ENCODE assay signal across 9 cellular contexts in the genomic region with DNA sequence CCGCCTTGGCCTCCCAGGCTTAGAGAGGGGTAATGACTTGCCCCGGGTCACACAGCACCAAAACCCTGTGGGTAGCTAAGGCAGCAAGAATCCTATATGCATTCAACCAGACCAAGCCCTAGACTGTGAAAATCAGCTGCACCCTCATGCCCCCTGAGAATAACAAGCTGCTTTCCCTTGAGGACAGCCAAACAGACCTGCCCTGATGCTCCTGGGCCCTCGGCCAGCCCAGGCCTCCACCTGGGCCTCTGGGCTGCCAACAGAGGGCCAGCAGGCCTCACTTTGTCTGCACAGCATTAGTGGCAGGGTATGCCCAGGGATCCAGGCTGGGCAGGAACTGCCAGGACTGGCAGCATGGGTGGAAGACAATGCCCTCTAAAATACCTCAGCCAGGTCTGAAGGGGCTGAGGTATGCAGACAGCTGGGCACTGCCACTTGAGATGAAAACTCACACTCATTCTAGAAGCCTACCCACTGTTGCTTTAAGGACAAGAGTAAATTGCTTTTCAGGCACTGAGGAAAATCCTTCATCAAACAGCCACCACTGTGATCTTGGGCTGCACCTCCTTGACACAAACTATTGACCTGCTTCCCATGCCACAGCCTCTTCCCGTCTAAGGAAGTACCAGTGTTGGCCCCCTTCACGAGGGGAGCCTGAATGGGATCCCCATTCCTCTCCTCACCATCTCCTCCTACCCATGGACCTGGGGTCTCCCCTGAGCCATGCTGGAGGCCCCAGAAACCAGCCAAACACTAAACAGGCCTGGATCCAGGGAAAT. TPM values are rescaled to one million over a fixed set of nuclear protein-coding genes. Genes with fewer than 3 reads are reported as not detected.
DNase-seq lines count a peak whose midpoint lies in the region; TF ChIP-seq lines count a peak whose summit lies in the region.
"Had no signal": no experiment of that assay in that cellular context is flagged by ENCODE, and none has a peak within 500 bp of the region (broad histone marks: within the 10 kb centered on the region; RNA-seq: fewer than 3 reads in every experiment).

No MANE protein-coding gene starts in this region.

- DNase-seq in DMS53 (lab: John Stamatoyannopoulos, UW), result peak; percentile 16
- DNase-seq in DMS53 treated with DMSO at 0.1 percent for 48 hours (lab: John Stamatoyannopoulos, UW; ENCODE audit: unreplicated experiment), result no peak
- DNase-seq in chondrocyte (ENCODE audit: low spot score), result no peak
- no peak for DNase-seq in sigmoid colon
- no peak for DNase-seq in NCI-H345 (lab: John Stamatoyannopoulos, UW)
- no peak for DNase-seq in activated effector memory CD4-positive, alpha-beta T cell treated with anti-CD3 and anti-CD28 coated beads, Interleukin-2, amount 50 U/mL, for 16 hours
- DNase-seq in NOMO-1 treated with DMSO at 0.1 percent for 48 hours (lab: John Stamatoyannopoulos, UW; ENCODE audit: unreplicated experiment), result no peak
- DNase-seq: 8988T had no signal

- H3K9me3 Mint-ChIP-seq in chondrocyte (ENCODE audit: low read depth), result no peaks in the 10 kb centered on the region

- H3K27me3 ChIP-seq in HUES64 (ENCODE audit: insufficient read depth, low read length) (no peaks in the 10 kb centered on the region), sigmoid colon (no peaks in the 10 kb centered on the region)

- H3K27ac Mint-ChIP-seq in chondrocyte (ENCODE audit: unreplicated experiment), result peak overlapping the region; percentile 75

- H3K27me3 Mint-ChIP-seq in chondrocyte (ENCODE audit: low read depth), result no peaks in the 10 kb centered on the region

- peaks cover 9% of the 10 kb centered on the region for H3K36me3 ChIP-seq in HUES64 (ENCODE audit: insufficient read depth, low read length)
- H3K36me3 ChIP-seq in sigmoid colon, result no peaks in the 10 kb centered on the region

- TF ChIP-seq POLR2A in sigmoid colon (IDR thresholded peaks at IDR 0.05), result no peak

- TF ChIP-seq EP300 in sigmoid colon (IDR thresholded peaks at IDR 0.05), result no peak

- H3K4me3 ChIP-seq in HUES64 (ENCODE audit: low read length) (no peak overlapping the region), sigmoid colon (no peak overlapping the region)

- H3K4me1 ChIP-seq in HUES64 (ENCODE audit: insufficient read depth, low read length) (peaks cover 49% of the 10 kb centered on the region), sigmoid colon (peaks cover 0 to 77% (median 73%) of the 10 kb centered on the region in 4 donors)

- H3K27ac ChIP-seq in HUES64 (ENCODE audit: low read depth, low read length) (peak overlapping the region; percentile 96), sigmoid colon (peak overlapping the region; percentile 25 to 73 (median 50))

- TF ChIP-seq CTCF in chondrocyte (IDR thresholded peaks at IDR 0.05) (no peak), sigmoid colon (IDR thresholded peaks at IDR 0.05) (no peak)

- 87% methylated on average over 5 of the region's 5 CpGs for WGBS in HUES64
- 68 to 77% methylated on average over 5 of the region's 5 CpGs for WGBS in sigmoid colon, 2 donors

- H3K4me1 Mint-ChIP-seq in chondrocyte (ENCODE audit: low read depth), result peaks cover 74% of the 10 kb centered on the region

- H3K9ac ChIP-seq in HUES64 (ENCODE audit: low read depth, low read length), result peak overlapping the region; percentile 43

- no peaks in the 10 kb centered on the region for H3K36me3 Mint-ChIP-seq in chondrocyte (ENCODE audit: low read depth)

- intact Hi-C loops in sigmoid colon (cut with DNase I), result no loop called here

- no peak overlapping the region for H3K4me3 Mint-ChIP-seq in chondrocyte (ENCODE audit: unreplicated experiment)

- no peaks in the 10 kb centered on the region for H3K9me3 ChIP-seq in HUES64 (ENCODE audit: insufficient read depth, low read depth, low read length)
- no peaks in the 10 kb centered on the region for H3K9me3 ChIP-seq in sigmoid colon

RNA-seq across cellular contexts. Expression of a gene that starts 8.8 kb away (rescaled TPM):
- 22.3 TPM for polyA plus RNA-seq in HUES64 (2013, experiment 1 of 2)
- 24.3 TPM for polyA plus RNA-seq in HUES64 (2013, experiment 2 of 2)
- 71.9 to 76.4 TPM (median 72.1 TPM) in 3 replicates for total RNA-seq in chondrocyte
- 10 to 100 TPM; 14.0 to 21.3 (median 16.6) TPM for total RNA-seq in sigmoid colon
- polyA plus RNA-seq in sigmoid colon, result 10 to 100 TPM in 1 of 3 donors, 1 to 10 TPM in 2; 2.3 to 10.2 (median 2.4) TPM

RNA-seq across cellular contexts. Expression of a gene that starts 24.3 kb away (rescaled TPM):
- 3.0 TPM for polyA plus RNA-seq in HUES64 (2013, experiment 1 of 2)
- polyA plus RNA-seq in HUES64 (2013, experiment 2 of 2), result 3.0 TPM
- total RNA-seq in chondrocyte (9.2 to 12.9 TPM (median 11.5 TPM) in 3 replicates), sigmoid colon (10 to 100 TPM in 3 of 4 donors, 1 to 10 TPM in 1; 7.8 to 13.3 (median 12.2) TPM)
- 10 to 100 TPM in 2 of 3 donors, 1 to 10 TPM in 1; 7.6 to 19.1 (median 14.4) TPM for polyA plus RNA-seq in sigmoid colon
